ENCODE assay signal across 1 cellular context in the genomic region with DNA sequence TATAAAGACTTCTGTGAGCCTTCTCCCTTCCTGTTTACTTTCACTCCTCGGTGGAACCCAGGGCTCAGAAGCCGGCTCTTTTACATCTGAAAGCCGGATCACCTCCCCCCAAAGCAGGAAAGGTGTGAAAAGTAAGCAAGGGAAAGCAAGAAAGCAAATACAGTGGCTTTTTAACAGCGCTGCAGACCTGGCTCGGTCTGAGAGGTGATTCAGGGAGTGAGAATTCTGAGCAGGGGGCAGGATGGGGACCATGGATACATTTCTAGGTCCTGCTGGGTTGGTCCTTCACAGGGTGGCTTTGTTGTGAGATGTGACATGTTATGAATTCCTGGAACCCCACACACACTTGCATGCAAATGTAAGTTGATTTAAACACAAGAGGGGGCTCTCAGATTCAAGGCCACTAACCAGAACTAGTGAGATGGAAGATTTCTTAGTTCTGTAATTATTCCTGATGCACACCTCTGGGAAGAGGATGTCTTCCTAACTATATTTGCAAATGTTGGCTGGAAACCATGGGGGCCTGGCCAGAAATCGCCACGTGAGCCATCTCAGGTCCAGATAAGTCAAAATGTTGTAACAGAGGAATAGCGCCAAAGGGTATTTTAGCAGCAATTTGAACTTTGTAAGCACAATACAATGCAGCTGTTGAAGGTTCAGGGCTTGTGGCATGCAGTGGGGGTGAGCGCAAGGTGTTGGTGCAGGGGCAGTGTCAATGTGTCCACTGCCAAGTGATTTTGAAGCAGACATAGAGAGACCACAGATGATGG.
A peak's percentile ranks its signal among the peaks of the same experiment; 100 is the strongest.
TF ChIP-seq lines count a peak whose summit lies in the region.

No MANE protein-coding gene starts in this region.

TF ChIP-seq in GM23338, 12 proteins besides CTCF, POLR2A, EP300 and RAD21 (continued from another document):
- TF ChIP-seq, protein P1, sequence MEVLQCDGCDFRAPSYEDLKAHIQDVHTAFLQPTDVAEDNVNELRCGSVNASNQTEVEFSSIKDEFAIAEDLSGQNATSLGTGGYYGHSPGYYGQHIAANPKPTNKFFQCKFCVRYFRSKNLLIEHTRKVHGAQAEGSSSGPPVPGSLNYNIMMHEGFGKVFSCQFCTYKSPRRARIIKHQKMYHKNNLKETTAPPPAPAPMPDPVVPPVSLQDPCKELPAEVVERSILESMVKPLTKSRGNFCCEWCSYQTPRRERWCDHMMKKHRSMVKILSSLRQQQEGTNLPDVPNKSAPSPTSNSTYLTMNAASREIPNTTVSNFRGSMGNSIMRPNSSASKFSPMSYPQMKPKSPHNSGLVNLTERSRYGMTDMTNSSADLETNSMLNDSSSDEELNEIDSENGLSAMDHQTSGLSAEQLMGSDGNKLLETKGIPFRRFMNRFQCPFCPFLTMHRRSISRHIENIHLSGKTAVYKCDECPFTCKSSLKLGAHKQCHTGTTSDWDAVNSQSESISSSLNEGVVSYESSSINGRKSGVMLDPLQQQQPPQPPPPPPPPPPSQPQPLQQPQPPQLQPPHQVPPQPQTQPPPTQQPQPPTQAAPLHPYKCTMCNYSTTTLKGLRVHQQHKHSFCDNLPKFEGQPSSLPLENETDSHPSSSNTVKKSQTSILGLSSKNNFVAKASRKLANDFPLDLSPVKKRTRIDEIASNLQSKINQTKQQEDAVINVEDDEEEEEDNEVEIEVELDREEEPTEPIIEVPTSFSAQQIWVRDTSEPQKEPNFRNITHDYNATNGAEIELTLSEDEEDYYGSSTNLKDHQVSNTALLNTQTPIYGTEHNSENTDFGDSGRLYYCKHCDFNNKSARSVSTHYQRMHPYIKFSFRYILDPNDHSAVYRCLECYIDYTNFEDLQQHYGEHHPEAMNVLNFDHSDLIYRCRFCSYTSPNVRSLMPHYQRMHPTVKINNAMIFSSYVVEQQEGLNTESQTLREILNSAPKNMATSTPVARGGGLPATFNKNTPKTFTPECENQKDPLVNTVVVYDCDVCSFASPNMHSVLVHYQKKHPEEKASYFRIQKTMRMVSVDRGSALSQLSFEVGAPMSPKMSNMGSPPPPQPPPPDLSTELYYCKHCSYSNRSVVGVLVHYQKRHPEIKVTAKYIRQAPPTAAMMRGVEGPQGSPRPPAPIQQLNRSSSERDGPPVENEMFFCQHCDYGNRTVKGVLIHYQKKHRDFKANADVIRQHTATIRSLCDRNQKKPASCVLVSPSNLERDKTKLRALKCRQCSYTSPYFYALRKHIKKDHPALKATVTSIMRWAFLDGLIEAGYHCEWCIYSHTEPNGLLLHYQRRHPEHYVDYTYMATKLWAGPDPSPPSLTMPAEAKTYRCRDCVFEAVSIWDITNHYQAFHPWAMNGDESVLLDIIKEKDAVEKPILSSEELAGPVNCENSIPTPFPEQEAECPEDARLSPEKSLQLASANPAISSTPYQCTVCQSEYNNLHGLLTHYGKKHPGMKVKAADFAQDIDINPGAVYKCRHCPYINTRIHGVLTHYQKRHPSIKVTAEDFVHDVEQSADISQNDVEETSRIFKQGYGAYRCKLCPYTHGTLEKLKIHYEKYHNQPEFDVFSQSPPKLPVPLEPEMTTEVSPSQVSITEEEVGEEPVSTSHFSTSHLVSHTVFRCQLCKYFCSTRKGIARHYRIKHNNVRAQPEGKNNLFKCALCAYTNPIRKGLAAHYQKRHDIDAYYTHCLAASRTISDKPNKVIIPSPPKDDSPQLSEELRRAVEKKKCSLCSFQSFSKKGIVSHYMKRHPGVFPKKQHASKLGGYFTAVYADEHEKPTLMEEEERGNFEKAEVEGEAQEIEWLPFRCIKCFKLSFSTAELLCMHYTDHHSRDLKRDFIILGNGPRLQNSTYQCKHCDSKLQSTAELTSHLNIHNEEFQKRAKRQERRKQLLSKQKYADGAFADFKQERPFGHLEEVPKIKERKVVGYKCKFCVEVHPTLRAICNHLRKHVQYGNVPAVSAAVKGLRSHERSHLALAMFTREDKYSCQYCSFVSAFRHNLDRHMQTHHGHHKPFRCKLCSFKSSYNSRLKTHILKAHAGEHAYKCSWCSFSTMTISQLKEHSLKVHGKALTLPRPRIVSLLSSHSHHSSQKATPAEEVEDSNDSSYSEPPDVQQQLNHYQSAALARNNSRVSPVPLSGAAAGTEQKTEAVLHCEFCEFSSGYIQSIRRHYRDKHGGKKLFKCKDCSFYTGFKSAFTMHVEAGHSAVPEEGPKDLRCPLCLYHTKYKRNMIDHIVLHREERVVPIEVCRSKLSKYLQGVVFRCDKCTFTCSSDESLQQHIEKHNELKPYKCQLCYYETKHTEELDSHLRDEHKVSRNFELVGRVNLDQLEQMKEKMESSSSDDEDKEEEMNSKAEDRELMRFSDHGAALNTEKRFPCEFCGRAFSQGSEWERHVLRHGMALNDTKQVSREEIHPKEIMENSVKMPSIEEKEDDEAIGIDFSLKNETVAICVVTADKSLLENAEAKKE (CRISPR knock-in tag; IDR thresholded peaks at IDR 0.05), result peak; percentile 94; the same call in 1 of the 2 replicates
- TF ChIP-seq STAT1 (IDR thresholded peaks at IDR 0.05; ENCODE audit: unreplicated experiment), result no peak
- TF ChIP-seq, protein P2, sequence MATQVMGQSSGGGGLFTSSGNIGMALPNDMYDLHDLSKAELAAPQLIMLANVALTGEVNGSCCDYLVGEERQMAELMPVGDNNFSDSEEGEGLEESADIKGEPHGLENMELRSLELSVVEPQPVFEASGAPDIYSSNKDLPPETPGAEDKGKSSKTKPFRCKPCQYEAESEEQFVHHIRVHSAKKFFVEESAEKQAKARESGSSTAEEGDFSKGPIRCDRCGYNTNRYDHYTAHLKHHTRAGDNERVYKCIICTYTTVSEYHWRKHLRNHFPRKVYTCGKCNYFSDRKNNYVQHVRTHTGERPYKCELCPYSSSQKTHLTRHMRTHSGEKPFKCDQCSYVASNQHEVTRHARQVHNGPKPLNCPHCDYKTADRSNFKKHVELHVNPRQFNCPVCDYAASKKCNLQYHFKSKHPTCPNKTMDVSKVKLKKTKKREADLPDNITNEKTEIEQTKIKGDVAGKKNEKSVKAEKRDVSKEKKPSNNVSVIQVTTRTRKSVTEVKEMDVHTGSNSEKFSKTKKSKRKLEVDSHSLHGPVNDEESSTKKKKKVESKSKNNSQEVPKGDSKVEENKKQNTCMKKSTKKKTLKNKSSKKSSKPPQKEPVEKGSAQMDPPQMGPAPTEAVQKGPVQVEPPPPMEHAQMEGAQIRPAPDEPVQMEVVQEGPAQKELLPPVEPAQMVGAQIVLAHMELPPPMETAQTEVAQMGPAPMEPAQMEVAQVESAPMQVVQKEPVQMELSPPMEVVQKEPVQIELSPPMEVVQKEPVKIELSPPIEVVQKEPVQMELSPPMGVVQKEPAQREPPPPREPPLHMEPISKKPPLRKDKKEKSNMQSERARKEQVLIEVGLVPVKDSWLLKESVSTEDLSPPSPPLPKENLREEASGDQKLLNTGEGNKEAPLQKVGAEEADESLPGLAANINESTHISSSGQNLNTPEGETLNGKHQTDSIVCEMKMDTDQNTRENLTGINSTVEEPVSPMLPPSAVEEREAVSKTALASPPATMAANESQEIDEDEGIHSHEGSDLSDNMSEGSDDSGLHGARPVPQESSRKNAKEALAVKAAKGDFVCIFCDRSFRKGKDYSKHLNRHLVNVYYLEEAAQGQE (IDR thresholded peaks at IDR 0.05; ENCODE audit: unreplicated experiment), result no peak
- TF ChIP-seq NANOG (IDR thresholded peaks at IDR 0.05; ENCODE audit: borderline replicate concordance), result peak; percentile 88
TF ChIP-seq in GM23338: peak in this region for 4.
